26 cellular contexts compared by ENCODE assay signal in genomic region chr5:94389515-94389899, GRCh38.
A peak's percentile ranks its signal among the peaks of the same experiment; 100 is the strongest.
DNase-seq lines count a peak whose midpoint lies in the region; ATAC-seq and TF ChIP-seq lines count a peak whose summit lies in the region.
"Had no signal": no experiment of that assay in that cellular context is flagged by ENCODE, and none has a peak within 500 bp of the region (broad histone marks: within the 10 kb centered on the region; RNA-seq: fewer than 3 reads in every experiment).

No MANE protein-coding gene starts in this region.

- no peak for DNase-seq in stimulated activated naive CD8-positive, alpha-beta T cell treated with anti-CD3 and anti-CD28 coated beads, Interleukin-15, amount 100 ng/mL, for 72 hours
- no peak for DNase-seq in stimulated activated naive CD8-positive, alpha-beta T cell treated with anti-CD3 and anti-CD28 coated beads, Interleukin-15, Interleukin-2, amounts not matched to agents 100 U/mL and 50 U/mL, for 24 hours
- no peak for DNase-seq in stimulated activated naive B cell treated with anti-CD40 and anti-IgM and Interleukin-4, amounts not matched to agents 10 μg/mL and 1 μg/mL and 100 μg/mL, for 72 hours
- DNase-seq in activated gamma-delta T cell treated with Interleukin-2 at 50 U/mL for 16 hours (no peak), NOMO-1 treated with DMSO at 0.1 percent for 48 hours (lab: John Stamatoyannopoulos, UW; ENCODE audit: unreplicated experiment) (no peak), heart left ventricle (no peak)
- DNase-seq: activated CD4-positive, alpha-beta T cell treated with anti-CD3 and anti-CD28 coated beads, Interleukin-2, amount 50 U/mL, for 48 hours; activated naive CD8-positive, alpha-beta T cell treated with anti-CD3 and anti-CD28 coated beads, Interleukin-2, amount 10 ng/mL, durations not matched to agents 7 days and 5 days; central memory CD4-positive, alpha-beta T cell; Kasumi-1; left lung; NCI-H1092; NCI-H187 treated with DMSO at 0.1 percent for 48 hours; NCI-H69; psoas muscle; stimulated activated CD4-positive, alpha-beta T cell treated with anti-CD3 and anti-CD28 coated beads, Interleukin-15, amount 100 ng/mL, for 24 hours had no signal

- H3K27ac Mint-ChIP-seq in stimulated activated naive CD8-positive, alpha-beta T cell treated with anti-CD3 and anti-CD28 coated beads, Interleukin-15, amount 100 ng/mL, for 72 hours, result peak overlapping the region in 1 of 2 donors; percentile 12
- no peak overlapping the region for H3K27ac Mint-ChIP-seq in stimulated activated naive B cell treated with anti-CD40 and anti-IgM and Interleukin-4, amounts not matched to agents 10 μg/mL and 1 μg/mL and 100 μg/mL, for 72 hours
- H3K27ac Mint-ChIP-seq: activated naive CD8-positive, alpha-beta T cell treated with anti-CD3 and anti-CD28 coated beads, Interleukin-2, amount 10 ng/mL, durations not matched to agents 7 days and 5 days; dendritic cell treated with granulocyte-macrophage colony-stimulating factor and Interleukin-4, amounts not matched to agents 40 ng/mL and 50 ng/mL, for 4 days; type B pancreatic cell had no signal

- no peak overlapping the region for H3K4me3 ChIP-seq in heart left ventricle
- H3K4me3 ChIP-seq: gastroesophageal sphincter, HAP-1, left lung, psoas muscle, SK-N-MC had no signal

- no peaks in the 10 kb centered on the region for H3K27me3 ChIP-seq in heart left ventricle
- H3K27me3 ChIP-seq: gastroesophageal sphincter, left lung had no signal

- TF ChIP-seq CTCF in heart left ventricle (IDR thresholded peaks at IDR 0.05), result no peak

- H3K36me3 Mint-ChIP-seq in stimulated activated naive B cell treated with anti-CD40 and anti-IgM and Interleukin-4, amounts not matched to agents 10 μg/mL and 1 μg/mL and 100 μg/mL, for 72 hours, result no peaks in the 10 kb centered on the region
- H3K36me3 Mint-ChIP-seq: activated naive CD8-positive, alpha-beta T cell treated with anti-CD3 and anti-CD28 coated beads, Interleukin-2, amount 10 ng/mL, durations not matched to agents 7 days and 5 days; type B pancreatic cell had no signal

- no peaks in the 10 kb centered on the region for H3K27me3 Mint-ChIP-seq in stimulated activated naive CD8-positive, alpha-beta T cell treated with anti-CD3 and anti-CD28 coated beads, Interleukin-15, amount 100 ng/mL, for 72 hours
- no peaks in the 10 kb centered on the region for H3K27me3 Mint-ChIP-seq in stimulated activated naive B cell treated with anti-CD40 and anti-IgM and Interleukin-4, amounts not matched to agents 10 μg/mL and 1 μg/mL and 100 μg/mL, for 72 hours
- H3K27me3 Mint-ChIP-seq: activated naive CD8-positive, alpha-beta T cell treated with anti-CD3 and anti-CD28 coated beads, Interleukin-2, amount 10 ng/mL, durations not matched to agents 7 days and 5 days; dendritic cell treated with granulocyte-macrophage colony-stimulating factor and Interleukin-4, amounts not matched to agents 40 ng/mL and 50 ng/mL, for 4 days; type B pancreatic cell had no signal

- no peaks in the 10 kb centered on the region for H3K4me1 Mint-ChIP-seq in stimulated activated naive CD8-positive, alpha-beta T cell treated with anti-CD3 and anti-CD28 coated beads, Interleukin-15, amount 100 ng/mL, for 72 hours
- H3K4me1 Mint-ChIP-seq in stimulated activated naive B cell treated with anti-CD40 and anti-IgM and Interleukin-4, amounts not matched to agents 10 μg/mL and 1 μg/mL and 100 μg/mL, for 72 hours, result peaks cover 4 to 5% of the 10 kb centered on the region in 2 donors
- H3K4me1 Mint-ChIP-seq: activated naive CD8-positive, alpha-beta T cell treated with anti-CD3 and anti-CD28 coated beads, Interleukin-2, amount 10 ng/mL, durations not matched to agents 7 days and 5 days had no signal

- intact Hi-C loops in heart left ventricle (cut with DNase I), result no loop called here

- no peak overlapping the region for H3K27ac ChIP-seq in heart left ventricle
- H3K27ac ChIP-seq: gastroesophageal sphincter, left lung, psoas muscle, RWPE1, SK-N-MC, VCaP had no signal

- no peaks in the 10 kb centered on the region for H3K36me3 ChIP-seq in heart left ventricle
- H3K36me3 ChIP-seq: gastroesophageal sphincter, HAP-1, left lung had no signal

- no peak for TF ChIP-seq POLR2A in heart left ventricle (IDR thresholded peaks at IDR 0.05)

- H3K4me3 Mint-ChIP-seq in stimulated activated naive CD8-positive, alpha-beta T cell treated with anti-CD3 and anti-CD28 coated beads, Interleukin-15, amount 100 ng/mL, for 72 hours, result no peak overlapping the region
- H3K4me3 Mint-ChIP-seq in stimulated activated naive B cell treated with anti-CD40 and anti-IgM and Interleukin-4, amounts not matched to agents 10 μg/mL and 1 μg/mL and 100 μg/mL, for 72 hours, result no peak overlapping the region
- H3K4me3 Mint-ChIP-seq: activated naive CD8-positive, alpha-beta T cell treated with anti-CD3 and anti-CD28 coated beads, Interleukin-2, amount 10 ng/mL, durations not matched to agents 7 days and 5 days; dendritic cell treated with granulocyte-macrophage colony-stimulating factor and Interleukin-4, amounts not matched to agents 40 ng/mL and 50 ng/mL, for 4 days; type B pancreatic cell had no signal

- H3K9me3 Mint-ChIP-seq in stimulated activated naive CD8-positive, alpha-beta T cell treated with anti-CD3 and anti-CD28 coated beads, Interleukin-15, amount 100 ng/mL, for 72 hours, result no peaks in the 10 kb centered on the region
- no peaks in the 10 kb centered on the region for H3K9me3 Mint-ChIP-seq in stimulated activated naive B cell treated with anti-CD40 and anti-IgM and Interleukin-4, amounts not matched to agents 10 μg/mL and 1 μg/mL and 100 μg/mL, for 72 hours
- H3K9me3 Mint-ChIP-seq: activated naive CD8-positive, alpha-beta T cell treated with anti-CD3 and anti-CD28 coated beads, Interleukin-2, amount 10 ng/mL, durations not matched to agents 7 days and 5 days; dendritic cell treated with granulocyte-macrophage colony-stimulating factor and Interleukin-4, amounts not matched to agents 40 ng/mL and 50 ng/mL, for 4 days had no signal

- ATAC-seq in stimulated activated naive CD8-positive, alpha-beta T cell treated with anti-CD3 and anti-CD28 coated beads, Interleukin-15, amount 100 ng/mL, for 72 hours, result peak; percentile 84
- ATAC-seq in stimulated activated naive CD8-positive, alpha-beta T cell treated with anti-CD3 and anti-CD28 coated beads, Interleukin-15, Interleukin-2, amounts not matched to agents 100 U/mL and 50 U/mL, for 24 hours, result no peak
- ATAC-seq in GM21619 (IDR thresholded peaks at IDR 0.05; ENCODE audit: unreplicated experiment) (peak; percentile 69), HG03095 (IDR thresholded peaks at IDR 0.05; ENCODE audit: unreplicated experiment) (peak; percentile 68), heart left ventricle (no peak)
- peak; percentile 65 to 81 for ATAC-seq in stimulated activated naive B cell treated with anti-CD40 and anti-IgM and Interleukin-4, amounts not matched to agents 10 μg/mL and 1 μg/mL and 100 μg/mL, for 72 hours (replicated peaks)
- ATAC-seq: gastroesophageal sphincter, HepG2, left lung, psoas muscle had no signal

- no peaks in the 10 kb centered on the region for H3K4me1 ChIP-seq in heart left ventricle
- H3K4me1 ChIP-seq: gastroesophageal sphincter, left lung, psoas muscle had no signal

- H3K9me3 ChIP-seq in heart left ventricle, result no peaks in the 10 kb centered on the region
- H3K9me3 ChIP-seq: gastroesophageal sphincter, HAP-1, left lung, psoas muscle had no signal

Comparison
In these comparisons a context has a peak if more than half of its experiments do, and no peak if none do; other contexts are left out.
1. ATAC-seq: peak in stimulated activated naive CD8-positive, alpha-beta T cell treated with anti-CD3 and anti-CD28 coated beads, Interleukin-15, amount 100 ng/mL, for 72 hours (single experiment), GM21619 (single experiment), HG03095 (single experiment) and stimulated activated naive B cell treated with anti-CD40 and anti-IgM and Interleukin-4, amounts not matched to agents 10 μg/mL and 1 μg/mL and 100 μg/mL, for 72 hours (2 of 2); none in stimulated activated naive CD8-positive, alpha-beta T cell treated with anti-CD3 and anti-CD28 coated beads, Interleukin-15, Interleukin-2, amounts not matched to agents 100 U/mL and 50 U/mL, for 24 hours (single experiment) and heart left ventricle (0 of 4).